In genomic region chr4:113117346-113117677, GRCh38 we compare ENCODE assay signal across 12 cellular contexts.
DNase-seq lines count a peak whose midpoint lies in the region; FAIRE-seq and TF ChIP-seq lines count a peak whose summit lies in the region.
"Had no signal": no experiment of that assay in that cellular context is flagged by ENCODE, and none has a peak within 500 bp of the region (broad histone marks: within the 10 kb centered on the region; RNA-seq: fewer than 3 reads in every experiment).

No MANE protein-coding gene starts in this region.

- H3K4me1 ChIP-seq in hepatocyte (ENCODE audit: insufficient read depth) (no peaks in the 10 kb centered on the region), Peyer's patch (peaks cover 0 to 7% (median 0%) of the 10 kb centered on the region in 4 donors)

- H3K36me3 ChIP-seq in hepatocyte (replicated peaks; ENCODE audit: insufficient read depth, low read depth) (no peaks in the 10 kb centered on the region), Peyer's patch (no peaks in the 10 kb centered on the region)

- H4K20me1 ChIP-seq in hepatocyte (ENCODE audit: insufficient read depth, poor library complexity, severe bottlenecking): no peaks in the 10 kb centered on the region

- H3K9me2 ChIP-seq in hepatocyte (replicated peaks; ENCODE audit: insufficient read depth): no peaks in the 10 kb centered on the region

- peak overlapping the region; percentile 16 for H3K27ac ChIP-seq in angular gyrus (ENCODE audit: low read depth, low read length)
- H3K27ac ChIP-seq in hepatocyte: no peak overlapping the region
- no peak overlapping the region for H3K27ac ChIP-seq in Peyer's patch
- H3K27ac ChIP-seq: C4-2B had no signal

- 93% methylated on average over 3 of the region's 3 CpGs for WGBS in hepatocyte (ENCODE audit: low lambda C conversion rate, missing lambda C conversion rate)

- peak overlapping the region; percentile 32 for H2AFZ ChIP-seq in hepatocyte

- H3K27me3 ChIP-seq in hepatocyte (no peaks in the 10 kb centered on the region), Peyer's patch (no peaks in the 10 kb centered on the region)

- peak overlapping the region; percentile 71 for H3K4me2 ChIP-seq in hepatocyte

- FAIRE-seq in RCC 7860 (lab: Jason Lieb, UNC): no peak
- FAIRE-seq: K562 had no signal

- TF ChIP-seq CTCF in hepatocyte (IDR thresholded peaks at IDR 0.05; ENCODE audit: poor library complexity) (no peak), retinal pigment epithelial cell (conservative IDR thresholded peaks at IDR 0.05; ENCODE audit: low read depth, low read length) (no peak), Peyer's patch (IDR thresholded peaks at IDR 0.05) (no peak)

- DNase-seq in G401 (ENCODE audit: low spot score) (peak; percentile 77), hepatocyte (ENCODE audit: low spot score) (no peak), retinal pigment epithelial cell (ENCODE audit: low read depth) (no peak), Peyer's patch (no peak), COR-L47 (lab: John Stamatoyannopoulos, UW) (no peak), RCC 7860 (ENCODE audit: low spot score) (no peak)
- DNase-seq: DMS53, NCI-H2029, SHP77 had no signal

- no peak for TF ChIP-seq POLR2A in Peyer's patch (IDR thresholded peaks at IDR 0.05)

- H3K9me3 ChIP-seq in hepatocyte (ENCODE audit: low read depth) (no peaks in the 10 kb centered on the region), Peyer's patch (no peaks in the 10 kb centered on the region)

- H3K4me3 ChIP-seq in hepatocyte (no peak overlapping the region), retinal pigment epithelial cell (ENCODE audit: low read length) (peak overlapping the region; percentile 53), Peyer's patch (no peak overlapping the region)
- H3K4me3 ChIP-seq: K562 had no signal

- H3K79me2 ChIP-seq in hepatocyte: no peaks in the 10 kb centered on the region

- in situ Hi-C loops in G401 (cut with HindIII; ENCODE audit: low sequenced_read_pairs): no loop called here
